Comparison of ENCODE assay signal across 25 cellular contexts in the genomic region with DNA sequence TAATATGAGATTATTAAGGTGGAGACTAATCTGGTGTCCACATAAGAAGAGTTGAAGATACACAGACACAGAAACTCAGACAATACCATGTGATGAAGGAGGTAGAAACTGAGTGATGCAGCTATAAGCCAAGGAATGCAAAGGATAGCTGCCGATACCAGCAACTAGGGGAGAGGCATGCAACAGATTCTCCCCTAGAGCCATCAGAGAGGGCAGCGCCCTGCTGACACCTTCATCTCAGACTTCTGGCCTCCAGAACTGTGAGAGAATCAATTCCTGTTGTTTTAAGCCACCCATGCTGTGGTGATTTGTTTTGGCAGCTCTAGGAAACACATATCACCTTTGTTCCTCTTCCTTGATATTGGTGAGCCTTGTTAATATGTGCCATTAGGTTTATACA.
"Had no signal": no experiment of that assay in that cellular context is flagged by ENCODE, and none has a peak within 500 bp of the region (broad histone marks: within the 10 kb centered on the region; RNA-seq: fewer than 3 reads in every experiment).

No MANE protein-coding gene starts in this region.

- H3K27me3 Mint-ChIP-seq: dendritic cell treated with granulocyte-macrophage colony-stimulating factor and Interleukin-4, amounts not matched to agents 40 ng/mL and 50 ng/mL, for 4 days; effector memory CD8-positive, alpha-beta T cell; memory B cell; naive B cell; natural killer cell treated with Interleukin-12 subunit alpha and Interleukin-12 subunit beta and Interleukin-15 and Interleukin-18, amount 100 ng/mL, for 72 hours; stimulated activated naive B cell treated with anti-CD40 and anti-IgM and Interleukin-4, amounts not matched to agents 10 μg/mL and 1 μg/mL and 100 μg/mL, for 72 hours; stimulated activated naive CD8-positive, alpha-beta T cell treated with anti-CD3 and anti-CD28 coated beads, Interleukin-15, Interleukin-2, amounts not matched to agents 100 ng/mL and 50 ng/mL, for 24 hours had no signal

- H3K4me1 ChIP-seq: colonic mucosa, psoas muscle, sigmoid colon, transverse colon, upper lobe of right lung, uterus had no signal

- H3K9me3 Mint-ChIP-seq: dendritic cell treated with granulocyte-macrophage colony-stimulating factor and Interleukin-4, amounts not matched to agents 40 ng/mL and 50 ng/mL, for 4 days; effector memory CD8-positive, alpha-beta T cell; memory B cell; natural killer cell treated with Interleukin-12 subunit alpha and Interleukin-12 subunit beta and Interleukin-15 and Interleukin-18, amount 100 ng/mL, for 72 hours; stimulated activated naive B cell treated with anti-CD40 and anti-IgM and Interleukin-4, amounts not matched to agents 10 μg/mL and 1 μg/mL and 100 μg/mL, for 72 hours; stimulated activated naive CD8-positive, alpha-beta T cell treated with anti-CD3 and anti-CD28 coated beads, Interleukin-15, Interleukin-2, amounts not matched to agents 100 ng/mL and 50 ng/mL, for 24 hours had no signal

- H3K36me3 ChIP-seq: colonic mucosa, uterus had no signal

- H3K27ac Mint-ChIP-seq: dendritic cell treated with granulocyte-macrophage colony-stimulating factor and Interleukin-4, amounts not matched to agents 40 ng/mL and 50 ng/mL, for 4 days; effector memory CD8-positive, alpha-beta T cell; memory B cell; mesothelial cell of epicardium; naive B cell; natural killer cell treated with Interleukin-12 subunit alpha and Interleukin-12 subunit beta and Interleukin-15 and Interleukin-18, amount 100 ng/mL, for 72 hours; neural progenitor cell; stimulated activated naive B cell treated with anti-CD40 and anti-IgM and Interleukin-4, amounts not matched to agents 10 μg/mL and 1 μg/mL and 100 μg/mL, for 72 hours; stimulated activated naive CD8-positive, alpha-beta T cell treated with anti-CD3 and anti-CD28 coated beads, Interleukin-15, Interleukin-2, amounts not matched to agents 100 ng/mL and 50 ng/mL, for 24 hours had no signal

- H3K4me3 Mint-ChIP-seq: dendritic cell treated with granulocyte-macrophage colony-stimulating factor and Interleukin-4, amounts not matched to agents 40 ng/mL and 50 ng/mL, for 4 days; effector memory CD8-positive, alpha-beta T cell; memory B cell; mesothelial cell of epicardium; natural killer cell treated with Interleukin-12 subunit alpha and Interleukin-12 subunit beta and Interleukin-15 and Interleukin-18, amount 100 ng/mL, for 72 hours; neural progenitor cell; stimulated activated naive B cell treated with anti-CD40 and anti-IgM and Interleukin-4, amounts not matched to agents 10 μg/mL and 1 μg/mL and 100 μg/mL, for 72 hours; stimulated activated naive CD8-positive, alpha-beta T cell treated with anti-CD3 and anti-CD28 coated beads, Interleukin-15, Interleukin-2, amounts not matched to agents 100 ng/mL and 50 ng/mL, for 24 hours had no signal

- H3K4me1 Mint-ChIP-seq: memory B cell; mesothelial cell of epicardium; naive B cell; stimulated activated naive B cell treated with anti-CD40 and anti-IgM and Interleukin-4, amounts not matched to agents 10 μg/mL and 1 μg/mL and 100 μg/mL, for 72 hours had no signal

- H3K27me3 ChIP-seq: colonic mucosa, neural progenitor cell, sigmoid colon, transverse colon, upper lobe of right lung, uterus had no signal

- H3K27ac ChIP-seq: colonic mucosa, neural progenitor cell, psoas muscle, sigmoid colon, transverse colon, upper lobe of right lung, uterus had no signal

- H3K9me3 ChIP-seq: colonic mucosa, mucosa of descending colon, psoas muscle, sigmoid colon, transverse colon, upper lobe of right lung, uterus had no signal

- H3K4me3 ChIP-seq: colonic mucosa, lung, mucosa of descending colon, neural progenitor cell, psoas muscle, sigmoid colon, transverse colon, upper lobe of right lung, uterus had no signal

- ATAC-seq: effector memory CD8-positive, alpha-beta T cell; left lobe of liver; mucosa of descending colon; natural killer cell treated with Interleukin-12 subunit alpha and Interleukin-12 subunit beta and Interleukin-15 and Interleukin-18, amount 100 ng/mL, for 72 hours; psoas muscle; right cardiac atrium; stimulated activated naive B cell treated with anti-CD40 and anti-IgM and Interleukin-4, amounts not matched to agents 10 μg/mL and 1 μg/mL and 100 μg/mL, for 72 hours; upper lobe of right lung had no signal

- DNase-seq: colonic mucosa; effector memory CD8-positive, alpha-beta T cell; hypothalamus; kidney; mucosa of descending colon; naive B cell; nucleus accumbens; posterior cingulate gyrus; psoas muscle; right cardiac atrium; sigmoid colon; stimulated activated CD4-positive, alpha-beta T cell treated with anti-CD3 and anti-CD28 coated beads, Interleukin-15, amount 100 ng/mL, for 24 hours; stimulated activated CD4-positive, alpha-beta T cell treated with anti-CD3 and anti-CD28 coated beads, Interleukin-2, amount 100 ng/mL, for 48 hours; stimulated activated naive B cell treated with anti-CD40 and anti-IgM and Interleukin-4, amounts not matched to agents 10 μg/mL and 1 μg/mL and 100 μg/mL, for 72 hours; transverse colon; upper lobe of right lung; uterus had no signal

- H3K9ac ChIP-seq: neural progenitor cell had no signal
